In the genomic region with DNA sequence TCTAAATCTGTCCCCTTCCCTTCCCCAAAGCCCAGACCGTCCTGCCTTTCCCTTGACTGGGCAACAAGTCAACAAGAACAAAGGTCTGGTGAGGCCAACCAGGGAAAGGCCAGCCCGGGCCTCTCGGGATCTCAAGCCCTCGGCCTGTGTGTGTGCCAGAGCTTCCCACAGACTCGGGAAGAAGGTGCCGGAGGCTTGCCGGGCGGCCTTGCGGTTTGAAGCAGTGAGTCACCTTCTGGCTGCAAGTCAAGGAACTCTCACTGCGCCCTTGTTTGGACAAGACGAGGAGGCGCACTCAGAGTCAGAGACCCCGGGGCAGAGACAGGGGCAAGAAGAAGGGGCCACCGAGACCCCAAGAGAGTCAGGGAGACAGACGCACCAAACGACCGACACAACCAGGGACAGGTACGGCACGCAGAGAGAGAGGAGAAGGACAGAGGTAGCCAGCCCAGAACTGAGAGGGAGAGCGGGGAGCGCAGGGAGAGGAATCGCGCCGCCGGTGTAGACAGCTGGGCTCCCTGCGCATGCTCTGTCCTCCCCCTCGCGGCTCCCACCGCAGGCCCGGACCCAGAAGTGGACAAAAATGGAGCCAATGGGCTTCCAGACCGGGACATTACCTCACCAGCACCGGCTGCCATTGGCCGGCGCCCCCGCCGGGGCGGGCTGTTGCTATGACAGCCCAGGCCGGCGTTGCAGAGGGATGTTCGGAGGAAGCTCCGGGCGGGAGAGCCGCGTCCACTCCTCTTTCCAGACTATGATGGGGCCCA, we compare ENCODE assay signal across 8 cellular contexts.
DNase-seq lines count a peak whose midpoint lies in the region; TF ChIP-seq lines count a peak whose summit lies in the region.

No MANE protein-coding gene starts in this region.

- H3K27ac ChIP-seq in subcutaneous abdominal adipose tissue (ENCODE audit: low read depth, low read length) = peak overlapping the region; percentile 97

- CTCF ChIA-PET in HEK293T (lab: Yijun Ruan, JAX) = interaction anchor here (0.9 to 1.2 kb wide), 2 partner anchors 22 kb away, joined by 3 read pairs; no protein-coding TSS in a partner anchor
- CTCF ChIA-PET in activated naive CD4-positive, alpha-beta T cell treated with anti-CD3 and anti-CD28 coated beads for 36 hours (lab: Charles Lee) = interaction anchor here (0.8 to 1.1 kb wide), 2 partner anchors 22 to 23 kb away, joined by 4 read pairs; no protein-coding TSS in a partner anchor

- H3K4me3 ChIP-seq in subcutaneous abdominal adipose tissue (ENCODE audit: low read depth in 1 of 5, low read length in 5 of 5) = peak overlapping the region; percentile 59 to 75 (median 65)

- no peaks in the 10 kb centered on the region for H3K36me3 Mint-ChIP-seq in activated naive CD4-positive, alpha-beta T cell treated with anti-CD3 and anti-CD28 coated beads for 36 hours (ENCODE audit: low read depth)
- no peaks in the 10 kb centered on the region for H3K36me3 Mint-ChIP-seq in neural crest cell (ENCODE audit: low read depth)

- no peaks in the 10 kb centered on the region for H3K27me3 ChIP-seq in subcutaneous abdominal adipose tissue (ENCODE audit: control insufficient read depth in 5 of 5, insufficient read depth in 4 of 5, low read length in 5 of 5)

- intact Hi-C loops in activated naive CD4-positive, alpha-beta T cell treated with anti-CD3 and anti-CD28 coated beads for 36 hours (cut with micrococcal nuclease) = no loop called here

- H3K9ac ChIP-seq in subcutaneous abdominal adipose tissue (ENCODE audit: low read length in 5 of 5) = peak overlapping the region; percentile 71 to 88 (median 83)

- H3K9me3 ChIP-seq in subcutaneous abdominal adipose tissue (ENCODE audit: control insufficient read depth in 5 of 5, low read length in 5 of 5) = no peaks in the 10 kb centered on the region

- peak; percentile 99 for DNase-seq in EH (ENCODE audit: low read depth)
- peak; percentile 100 for DNase-seq in HEK293T (ENCODE audit: extremely low spot score)
- peak; percentile 92 for DNase-seq in NAMALWA (ENCODE audit: low spot score)
- peak; percentile 97 for DNase-seq in SK-MEL-5 (ENCODE audit: low read depth, low spot score)
- DNase-seq in activated naive CD4-positive, alpha-beta T cell treated with anti-CD3 and anti-CD28 coated beads for 36 hours = peak; percentile 73
- DNase-seq in foreskin melanocyte = peak; percentile 100
- peak; percentile 96 for DNase-seq in neural crest cell (ENCODE audit: low read depth, low spot score)

- peak overlapping the region; percentile 61 for H3K4me3 Mint-ChIP-seq in activated naive CD4-positive, alpha-beta T cell treated with anti-CD3 and anti-CD28 coated beads for 36 hours
- H3K4me3 Mint-ChIP-seq in neural crest cell = peak overlapping the region; percentile 80

- peaks cover 13 to 52% (median 49%) of the 10 kb centered on the region in 5 donors for H3K4me1 ChIP-seq in subcutaneous abdominal adipose tissue (ENCODE audit: control insufficient read depth in 5 of 5, insufficient read depth in 5 of 5, low read length in 5 of 5)

- peaks cover 14% of the 10 kb centered on the region for H3K4me1 Mint-ChIP-seq in activated naive CD4-positive, alpha-beta T cell treated with anti-CD3 and anti-CD28 coated beads for 36 hours (ENCODE audit: low read depth)
- peaks cover 35% of the 10 kb centered on the region for H3K4me1 Mint-ChIP-seq in neural crest cell

- no peaks in the 10 kb centered on the region for H3K36me3 ChIP-seq in subcutaneous abdominal adipose tissue (ENCODE audit: control insufficient read depth in 5 of 5, insufficient read depth in 5 of 5, low read length in 5 of 5)

- TF ChIP-seq CTCF in neural crest cell (conservative IDR thresholded peaks at IDR 0.05) = no peak

- POLR2A ChIA-PET in HEK293T (lab: Yijun Ruan, JAX) = interaction anchor here (0.7 to 2.3 kb wide), 17 partner anchors 9 to 1643 kb away, joined by 3 to 10 read pairs (median 4); a partner anchor contains a TSS

- H3K27ac Mint-ChIP-seq in activated naive CD4-positive, alpha-beta T cell treated with anti-CD3 and anti-CD28 coated beads for 36 hours = no peak overlapping the region
- H3K27ac Mint-ChIP-seq in neural crest cell (ENCODE audit: unreplicated experiment) = peak overlapping the region; percentile 96

- in situ Hi-C loops in SK-MEL-5 (cut with HindIII; ENCODE audit: low pct_unique_long_range_greater_than_20kb, low sequenced_read_pairs) = loop anchor here (25.0 kb wide), 1 partner anchor 88 kb away; a partner anchor contains a TSS

- peaks cover 53% of the 10 kb centered on the region for H3K27me3 Mint-ChIP-seq in activated naive CD4-positive, alpha-beta T cell treated with anti-CD3 and anti-CD28 coated beads for 36 hours (ENCODE audit: low read depth)
- no peaks in the 10 kb centered on the region for H3K27me3 Mint-ChIP-seq in neural crest cell (ENCODE audit: low read depth)

- H3K9me3 Mint-ChIP-seq in activated naive CD4-positive, alpha-beta T cell treated with anti-CD3 and anti-CD28 coated beads for 36 hours = no peaks in the 10 kb centered on the region
- H3K9me3 Mint-ChIP-seq in neural crest cell = no peaks in the 10 kb centered on the region

TF ChIP-seq in HEK293T, 16 proteins besides CTCF, POLR2A, EP300 and RAD21:
- TF ChIP-seq BHLHE40 (IDR thresholded peaks at IDR 0.05; ENCODE audit: borderline replicate concordance) (no peak), L3MBTL2 (conservative IDR thresholded peaks at IDR 0.05) (no peak), HDGF (IDR thresholded peaks at IDR 0.05; ENCODE audit: borderline replicate concordance) (no peak; the same call in 1 of the 2 replicates)

Comparison
In these comparisons a context has a peak if more than half of its experiments do, and no peak if none do; other contexts are left out.
1. Peak in every context shown above with its lines: DNase-seq, H3K4me3 ChIP-seq and H3K27ac ChIP-seq.